Comparison of ENCODE assay signal across 1 cellular context in genomic region chr14:20327005-20327869, GRCh38.
TF ChIP-seq lines count a peak whose summit lies in the region.

No MANE protein-coding gene starts in this region.

TF ChIP-seq in GM23338, 12 proteins besides CTCF, POLR2A, EP300 and RAD21 (continued from another document):
- TF ChIP-seq ZNF462 (CRISPR knock-in tag; IDR thresholded peaks at IDR 0.05) (no peak), EZH2phosphoT487 (IDR thresholded peaks at IDR 0.05; ENCODE audit: unreplicated experiment) (no peak)
